In genomic region chr1:171653796-171654704, GRCh38 we compare ENCODE assay signal across 13 cellular contexts. TPM values are rescaled to one million over a fixed set of nuclear protein-coding genes. Genes with fewer than 3 reads are reported as not detected.
DNase-seq lines count a peak whose midpoint lies in the region; ATAC-seq, FAIRE-seq and TF ChIP-seq lines count a peak whose summit lies in the region.
"Had no signal": no experiment of that assay in that cellular context is flagged by ENCODE, and none has a peak within 500 bp of the region (broad histone marks: within the 10 kb centered on the region; RNA-seq: fewer than 3 reads in every experiment).

No MANE protein-coding gene starts in this region.

- ATAC-seq in lower lobe of right lung, result peak; percentile 34 to 35
- no peak for ATAC-seq in HG03460 (IDR thresholded peaks at IDR 0.05; ENCODE audit: unreplicated experiment)
- ATAC-seq: T-cell had no signal

- H3K4me2 ChIP-seq in endothelial cell of umbilical vein (ENCODE audit: insufficient read depth, low read length), result peak overlapping the region; percentile 63

- CTCF ChIA-PET in endothelial cell of umbilical vein (lab: Charles Lee), result interaction anchor here (1.0 to 4.9 kb wide), 14 partner anchors 9 to 348 kb away, joined by 3 to 86 read pairs (median 6); partner anchors contain the start of gene FMO4

- H3K27ac ChIP-seq in endothelial cell of umbilical vein (ENCODE audit: insufficient read depth, low read depth, low read length) (peak overlapping the region; percentile 63), lower lobe of right lung (peak overlapping the region; percentile 79), subcutaneous abdominal adipose tissue (ENCODE audit: low read depth, low read length) (peak overlapping the region; percentile 59)
- H3K27ac ChIP-seq: epithelial cell of prostate had no signal

- FAIRE-seq in endothelial cell of umbilical vein (lab: Jason Lieb, UNC), result no peak

- H3K4me3 ChIP-seq in endothelial cell of umbilical vein (replicated peaks in 1 of 3; ENCODE audit: insufficient read depth in 1 of 3, low read depth in 1 of 3, low read length in 3 of 3), result no peak overlapping the region
- no peak overlapping the region for H3K4me3 ChIP-seq in lower lobe of right lung
- peak overlapping the region in 4 of 5 donors; percentile 7 to 51 (median 18) for H3K4me3 ChIP-seq in subcutaneous abdominal adipose tissue (ENCODE audit: low read depth in 1 of 5, low read length in 5 of 5)

- H3K4me1 ChIP-seq in endothelial cell of umbilical vein (ENCODE audit: control insufficient read depth, extremely low read depth, insufficient read depth, low read length) (peaks cover 17% of the 10 kb centered on the region), lower lobe of right lung (peaks cover 26% of the 10 kb centered on the region), subcutaneous abdominal adipose tissue (ENCODE audit: control insufficient read depth in 5 of 5, insufficient read depth in 5 of 5, low read length in 5 of 5) (peaks cover 16 to 37% (median 28%) of the 10 kb centered on the region in 5 donors)

- peak overlapping the region; percentile 95 for H2AFZ ChIP-seq in endothelial cell of umbilical vein (ENCODE audit: low read depth, low read length)

- peaks cover 0 to 6% of the 10 kb centered on the region in 2 experiments for H3K27me3 ChIP-seq in endothelial cell of umbilical vein (ENCODE audit: control insufficient read depth in 2 of 2, insufficient read depth in 2 of 2, low read length in 2 of 2)
- H3K27me3 ChIP-seq in lower lobe of right lung (ENCODE audit: low read depth), result no peaks in the 10 kb centered on the region
- no peaks in the 10 kb centered on the region for H3K27me3 ChIP-seq in subcutaneous abdominal adipose tissue (ENCODE audit: control insufficient read depth in 5 of 5, insufficient read depth in 4 of 5, low read length in 5 of 5)

- H4K20me1 ChIP-seq in endothelial cell of umbilical vein (replicated peaks; ENCODE audit: control insufficient read depth, extremely low read depth, insufficient read depth, low read length), result no peaks in the 10 kb centered on the region

- POLR2A ChIA-PET in endothelial cell of umbilical vein (lab: Charles Lee), result interaction anchor here (0.6 kb wide), 1 partner anchor 1681 kb away, joined by 3 read pairs; no protein-coding TSS in a partner anchor

- TF ChIP-seq CTCF in endothelial cell of umbilical vein (IDR thresholded peaks at IDR 0.05; ENCODE audit: extremely low read depth in 1 of 2, insufficient read depth in 1 of 2, low read depth in 1 of 2, low read length in 2 of 2), result no peak
- TF ChIP-seq CTCF in lower lobe of right lung (IDR thresholded peaks at IDR 0.05), result no peak

- intact Hi-C loops in endothelial cell of umbilical vein (cut with micrococcal nuclease) (loop anchor here (2.0 kb wide), 3 partner anchors 147 to 329 kb away; partner anchors contain the start of gene DNM3), lower lobe of right lung (cut with DNase I) (no loop called here)

- no peak for TF ChIP-seq POLR2A in endothelial cell of umbilical vein (IDR thresholded peaks at IDR 0.05; ENCODE audit: low read depth, low read length)

- dilution Hi-C loops in endothelial cell of umbilical vein (cut with MboI; ENCODE audit: extremely low pct_ligation_motif_present, low sequenced_read_pairs), result no loop called here

- DNase-seq in M059J (ENCODE audit: low read depth) (peak; percentile 71), endothelial cell of umbilical vein (ENCODE audit: low read depth, low spot score) (no peak), lower lobe of right lung (no peak), DMS114 treated with DMSO at 0.1 percent for 48 hours (lab: John Stamatoyannopoulos, UW; ENCODE audit: unreplicated experiment) (no peak)
- no peak for DNase-seq in stimulated activated CD4-positive, alpha-beta T cell treated with anti-CD3 and anti-CD28 coated beads, Interleukin-15, amount 100 ng/mL, for 24 hours
- no peak for DNase-seq in activated CD4-positive, alpha-beta T cell treated with anti-CD3 and anti-CD28 coated beads for 48 hours
- DNase-seq: activated T-cell treated with anti-CD3 and anti-CD28 coated beads, Interleukin-2, amount 50 U/mL, for 24 hours; NCI-H2171; T-cell had no signal

- no TSS peak for BruUV-seq in endothelial cell of umbilical vein (replicated peaks; lab: Mats Ljungman, UMichigan)

- no peaks in the 10 kb centered on the region for H3K36me3 ChIP-seq in endothelial cell of umbilical vein (ENCODE audit: control insufficient read depth in 2 of 2, extremely low read depth in 1 of 2, insufficient read depth in 2 of 2, low read length in 2 of 2)
- H3K36me3 ChIP-seq in lower lobe of right lung, result no peaks in the 10 kb centered on the region
- no peaks in the 10 kb centered on the region for H3K36me3 ChIP-seq in subcutaneous abdominal adipose tissue (ENCODE audit: control insufficient read depth in 5 of 5, insufficient read depth in 5 of 5, low read length in 5 of 5)

- H3K9me3 ChIP-seq in endothelial cell of umbilical vein (replicated peaks; ENCODE audit: control insufficient read depth, insufficient read depth, low read length) (no peaks in the 10 kb centered on the region), lower lobe of right lung (no peaks in the 10 kb centered on the region), subcutaneous abdominal adipose tissue (ENCODE audit: control insufficient read depth in 5 of 5, low read length in 5 of 5) (no peaks in the 10 kb centered on the region)

- H3K9ac ChIP-seq in endothelial cell of umbilical vein (replicated peaks; ENCODE audit: extremely low read depth, insufficient read depth, low read length) (no peak overlapping the region), subcutaneous abdominal adipose tissue (ENCODE audit: low read length in 5 of 5) (peak overlapping the region in 3 of 5 donors; percentile 19 to 38 (median 27))

- H3K79me2 ChIP-seq in endothelial cell of umbilical vein (ENCODE audit: control insufficient read depth, insufficient read depth, low read length), result no peaks in the 10 kb centered on the region

- no peaks in the 10 kb centered on the region for H3K9me1 ChIP-seq in endothelial cell of umbilical vein (replicated peaks; ENCODE audit: control insufficient read depth, extremely low read depth, insufficient read depth, low read length)

TF ChIP-seq in endothelial cell of umbilical vein, 7 proteins besides CTCF, POLR2A, EP300 and RAD21:
- TF ChIP-seq EZH2 (IDR thresholded peaks at IDR 0.05; ENCODE audit: borderline replicate concordance, low read depth, low read length, severe bottlenecking) (no peak), POLR2AphosphoS5 (IDR thresholded peaks at IDR 0.05; ENCODE audit: insufficient read depth, low read depth, low read length) (no peak), MYC (IDR thresholded peaks at IDR 0.05; ENCODE audit: low read depth, low read length) (no peak), MAX (IDR thresholded peaks at IDR 0.05; ENCODE audit: insufficient read depth, insufficient read length) (no peak), JUN (IDR thresholded peaks at IDR 0.05; ENCODE audit: borderline replicate concordance, insufficient read depth, insufficient read length, low read depth) (no peak), GATA2 (IDR thresholded peaks at IDR 0.05; ENCODE audit: insufficient read depth, insufficient read length, low read depth, low read length) (no peak), FOS (IDR thresholded peaks at IDR 0.05; ENCODE audit: borderline replicate concordance, insufficient read depth, low read length) (no peak)

RNA-seq across cellular contexts. Expression of gene MYOC, which starts 1.6 kb away (rescaled TPM):
- not detected in 2 replicates for total RNA-seq in M059J (2014; rRNA removed; shearing (Covaris generic))
- total RNA-seq in endothelial cell of umbilical vein (not detected in 2 replicates), lower lobe of right lung (3.2 TPM)
- not detected in 2 replicates for polyA plus RNA-seq in endothelial cell of umbilical vein
- not detected in 2 replicates for polyA plus RNA-seq in endothelial cell of umbilical vein (2011; cell fraction: cytosol; rRNA removed)
- polyA plus RNA-seq in endothelial cell of umbilical vein (2011; cell fraction: nucleus; rRNA removed), result not detected in 2 replicates
- not detected in 2 replicates for polyA plus RNA-seq in endothelial cell of umbilical vein (2012)
- polyA minus RNA-seq in endothelial cell of umbilical vein, result not detected in 2 replicates
- polyA minus RNA-seq in endothelial cell of umbilical vein (2011; cell fraction: cytosol; rRNA and poly(A)+ RNA removed), result not detected
- polyA minus RNA-seq in endothelial cell of umbilical vein (2011; cell fraction: nucleus; rRNA and poly(A)+ RNA removed), result not detected in 2 replicates
- total RNA-seq: T-cell had no signal

RNA-seq across cellular contexts. Expression of gene MYOCOS, which starts 32.0 kb away (rescaled TPM):
- total RNA-seq in M059J (2014; rRNA removed; shearing (Covaris generic)), result not detected in 2 replicates
- total RNA-seq in endothelial cell of umbilical vein (not detected in 2 replicates), lower lobe of right lung (0.18 TPM)
- not detected in 2 replicates for polyA plus RNA-seq in endothelial cell of umbilical vein
- polyA plus RNA-seq in endothelial cell of umbilical vein (2011; cell fraction: cytosol; rRNA removed), result not detected in 2 replicates
- 0.08 and 0.09 TPM in 2 replicates for polyA plus RNA-seq in endothelial cell of umbilical vein (2011; cell fraction: nucleus; rRNA removed)
- not detected in 2 replicates for polyA plus RNA-seq in endothelial cell of umbilical vein (2012)
- polyA minus RNA-seq in endothelial cell of umbilical vein, result 0.11 TPM in 1 of 2 replicates, not detected in the other
- polyA minus RNA-seq in endothelial cell of umbilical vein (2011; cell fraction: cytosol; rRNA and poly(A)+ RNA removed), result not detected
- polyA minus RNA-seq in endothelial cell of umbilical vein (2011; cell fraction: nucleus; rRNA and poly(A)+ RNA removed), result 0.87 TPM in 1 of 2 replicates, not detected in the other
- total RNA-seq: posterior vena cava had no signal

Comparison
In these comparisons a context has a peak if more than half of its experiments do, and no peak if none do; other contexts are left out.
1. H3K4me3 ChIP-seq: peak in subcutaneous abdominal adipose tissue (4 of 5); none in endothelial cell of umbilical vein (0 of 3) and lower lobe of right lung (single experiment).
2. Peak in every context shown above with its lines, with median percentiles within 50 percentile points of each other: H3K27ac ChIP-seq.